ENCODE assay signal across 24 cellular contexts in the genomic region with DNA sequence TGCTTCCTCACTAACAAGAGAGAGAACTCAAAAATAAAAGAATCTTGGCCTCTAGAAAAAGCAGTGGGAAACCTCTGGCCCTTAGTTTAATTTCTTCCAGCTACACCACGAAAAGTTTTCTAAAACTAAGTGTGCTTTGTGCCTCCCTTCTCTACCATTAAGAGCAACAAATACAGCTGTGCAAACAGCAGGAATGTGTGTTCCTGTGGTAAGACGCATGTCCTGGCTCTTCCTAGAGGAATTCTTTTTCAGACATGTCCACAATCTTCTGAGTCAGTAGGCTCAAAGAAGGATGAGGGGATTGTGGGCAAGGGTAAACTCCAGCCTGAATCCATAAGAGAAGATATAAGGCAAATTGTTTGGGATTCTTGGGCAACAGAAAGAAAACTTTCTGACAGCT.
DNase-seq lines count a peak whose midpoint lies in the region; ATAC-seq and TF ChIP-seq lines count a peak whose summit lies in the region.
"Had no signal": no experiment of that assay in that cellular context is flagged by ENCODE, and none has a peak within 500 bp of the region (broad histone marks: within the 10 kb centered on the region; RNA-seq: fewer than 3 reads in every experiment).

No MANE protein-coding gene starts in this region.

- no peaks in the 10 kb centered on the region for H3K9me2 ChIP-seq in GM23248 (ENCODE audit: insufficient read depth)

- no peaks in the 10 kb centered on the region for H3K36me3 Mint-ChIP-seq in activated naive CD4-positive, alpha-beta T cell treated with anti-CD3 and anti-CD28 coated beads, Interleukin-2, amount 50 U/mL, for 72 hours
- H3K36me3 Mint-ChIP-seq: immature natural killer cell, naive B cell, T-cell had no signal

- in situ Hi-C loops in GM23248 (cut with MboI) = no loop called here

- no peak overlapping the region for H3K4me2 ChIP-seq in GM23248 (ENCODE audit: unreplicated experiment)

- 53 to 57% methylated on average over 2 of the region's 2 CpGs for WGBS in GM23248 (ENCODE audit: low coverage in 1 of 2, low lambda C conversion rate in 2 of 2, missing lambda C conversion rate in 2 of 2), 2 experiments

- H3K79me2 ChIP-seq in GM23248 (ENCODE audit: insufficient read depth) = no peaks in the 10 kb centered on the region
- H3K79me2 ChIP-seq: parathyroid adenoma had no signal

- H2AFZ ChIP-seq in GM23248 = peak overlapping the region; percentile 70
- H2AFZ ChIP-seq: parathyroid adenoma had no signal

- H3K4me3 ChIP-seq in GM23248 (no peak overlapping the region), fibroblast of villous mesenchyme (ENCODE audit: low read depth, low read length) (no peak overlapping the region), uterus (no peak overlapping the region)
- H3K4me3 ChIP-seq: heart right ventricle, lower lobe of right lung had no signal

- no peaks in the 10 kb centered on the region; the same call in 1 of the 2 replicates for H3F3A ChIP-seq in GM23248 (ENCODE audit: insufficient read depth)

- H3K27ac Mint-ChIP-seq in activated naive CD4-positive, alpha-beta T cell treated with anti-CD3 and anti-CD28 coated beads, Interleukin-2, amount 50 U/mL, for 72 hours = no peak overlapping the region
- H3K27ac Mint-ChIP-seq: immature natural killer cell; stimulated activated naive CD8-positive, alpha-beta T cell treated with anti-CD3 and anti-CD28 coated beads, Interleukin-15, Interleukin-2, amounts not matched to agents 100 ng/mL and 50 ng/mL, for 24 hours; T-cell had no signal

- H3K36me3 ChIP-seq in GM23248 (ENCODE audit: low read depth) (no peaks in the 10 kb centered on the region), uterus (no peaks in the 10 kb centered on the region)
- H3K36me3 ChIP-seq: heart right ventricle, lower lobe of right lung had no signal

- no peak overlapping the region for H3K9ac ChIP-seq in GM23248
- H3K9ac ChIP-seq: parathyroid adenoma had no signal

- H3K27me3 ChIP-seq in GM23248 (replicated peaks; ENCODE audit: insufficient read depth) = no peaks in the 10 kb centered on the region
- no peaks in the 10 kb centered on the region for H3K27me3 ChIP-seq in uterus

- ATAC-seq in sciatic nerve = peak; percentile 96
- no peak for ATAC-seq in activated naive CD4-positive, alpha-beta T cell treated with anti-CD3 and anti-CD28 coated beads, Interleukin-2, amount 50 U/mL, for 72 hours
- ATAC-seq: esophagus mucosa, heart right ventricle, lower lobe of right lung, T-cell had no signal

- TF ChIP-seq CTCF in fibroblast of villous mesenchyme (IDR thresholded peaks at IDR 0.05; ENCODE audit: insufficient read depth, low read depth, low read length) = no peak
- no peak for TF ChIP-seq CTCF in uterus (IDR thresholded peaks at IDR 0.05)

- DNase-seq in GM23248 = peak; percentile 8
- peak; percentile 55 for DNase-seq in RPMI7951 (ENCODE audit: low read depth)
- DNase-seq in fibroblast of villous mesenchyme (ENCODE audit: low read depth) = peak; percentile 5
- DNase-seq in sciatic nerve (ENCODE audit: low spot score) = no peak
- DNase-seq in activated naive CD4-positive, alpha-beta T cell treated with anti-CD3 and anti-CD28 coated beads, Interleukin-2, amount 50 U/mL, for 72 hours (ENCODE audit: low spot score in 2 of 2) = no peak
- no peak for DNase-seq in NOMO-1 (lab: John Stamatoyannopoulos, UW; ENCODE audit: unreplicated experiment in 2 of 2)
- DNase-seq in uterus = no peak
- no peak for DNase-seq in DMS 273 (lab: John Stamatoyannopoulos, UW; ENCODE audit: unreplicated experiment)
- DNase-seq: amygdala; COR-L47; HCEC 1CT; heart right ventricle; immature natural killer cell; lower lobe of right lung; naive B cell; NCI-H1930; NCI-H446; SIG-M5; stimulated activated CD4-positive, alpha-beta T cell treated with anti-CD3 and anti-CD28 coated beads, Interleukin-2, amount 100 ng/mL, for 48 hours; T-cell; trophoblast cell had no signal

- intact Hi-C loops in sciatic nerve (cut with DNase I) = no loop called here
- intact Hi-C loops in uterus (cut with DNase I; ENCODE audit: low total_unique reads) = no loop called here

- H4K20me1 ChIP-seq in GM23248 (ENCODE audit: insufficient read depth) = no peaks in the 10 kb centered on the region

- TF ChIP-seq POLR2A in uterus (IDR thresholded peaks at IDR 0.05) = no peak

- no peaks in the 10 kb centered on the region for H3K9me3 ChIP-seq in GM23248 (ENCODE audit: low read depth)
- H3K9me3 ChIP-seq in uterus = no peaks in the 10 kb centered on the region
- H3K9me3 ChIP-seq: heart right ventricle, lower lobe of right lung had no signal

- H3K27ac ChIP-seq in GM23248 = no peak overlapping the region
- H3K27ac ChIP-seq in uterus = no peak overlapping the region
- H3K27ac ChIP-seq: heart right ventricle, lower lobe of right lung, parathyroid adenoma had no signal

- H3K9me3 Mint-ChIP-seq in activated naive CD4-positive, alpha-beta T cell treated with anti-CD3 and anti-CD28 coated beads, Interleukin-2, amount 50 U/mL, for 72 hours = no peaks in the 10 kb centered on the region
- H3K9me3 Mint-ChIP-seq: immature natural killer cell; naive B cell; stimulated activated naive CD8-positive, alpha-beta T cell treated with anti-CD3 and anti-CD28 coated beads, Interleukin-15, Interleukin-2, amounts not matched to agents 100 ng/mL and 50 ng/mL, for 24 hours; T-cell had no signal

- H3K4me1 ChIP-seq in GM23248 (ENCODE audit: insufficient read depth) (peaks cover 13% of the 10 kb centered on the region), uterus (no peaks in the 10 kb centered on the region)
- H3K4me1 ChIP-seq: heart right ventricle, lower lobe of right lung, parathyroid adenoma had no signal

Comparison
In these comparisons a context has a peak if more than half of its experiments do, and no peak if none do; other contexts are left out.
1. DNase-seq: peak in GM23248 (single experiment), RPMI7951 (single experiment) and fibroblast of villous mesenchyme (single experiment); none in sciatic nerve (single experiment), activated naive CD4-positive, alpha-beta T cell treated with anti-CD3 and anti-CD28 coated beads, Interleukin-2, amount 50 U/mL, for 72 hours (0 of 2), NOMO-1 (0 of 2), uterus (0 of 2) and DMS 273 (single experiment).